21 cellular contexts compared by ENCODE assay signal in genomic region chr2:64793701-64794100, GRCh38.
A peak's percentile ranks its signal among the peaks of the same experiment; 100 is the strongest.
DNase-seq lines count a peak whose midpoint lies in the region; ATAC-seq and TF ChIP-seq lines count a peak whose summit lies in the region.
"Had no signal": no experiment of that assay in that cellular context is flagged by ENCODE, and none has a peak within 500 bp of the region (broad histone marks: within the 10 kb centered on the region; RNA-seq: fewer than 3 reads in every experiment).

No MANE protein-coding gene starts in this region.

- intact Hi-C loops in adrenal gland (cut with DNase I): no loop called here

- TF ChIP-seq CTCF in adrenal gland (IDR thresholded peaks at IDR 0.05): no peak

- ATAC-seq in HG03354 (IDR thresholded peaks at IDR 0.05; ENCODE audit: poor library complexity, severe bottlenecking, unreplicated experiment) (peak; percentile 58), SK-N-SH treated with all-trans-retinoic acid at 6 μM for 48 hours (peak; percentile 36; the same call in 2 of the 3 replicates), GM18517 (IDR thresholded peaks at IDR 0.05; ENCODE audit: unreplicated experiment) (no peak)
- ATAC-seq: body of pancreas, heart left ventricle, K562, upper lobe of right lung had no signal

- no peaks in the 10 kb centered on the region for H3K27me3 ChIP-seq in adrenal gland
- H3K27me3 ChIP-seq: body of pancreas, Peyer's patch, upper lobe of right lung had no signal

- DNase-seq in ELR (ENCODE audit: low read depth) (peak; percentile 68), kidney tubule cell (ENCODE audit: low spot score) (peak; percentile 75), GDM1 (lab: John Stamatoyannopoulos, UW) (no peak), SIG-M5 treated with dmso at 0.1 percent for 504 hours (lab: John Stamatoyannopoulos, UW; ENCODE audit: unreplicated experiment) (no peak), adrenal gland (no peak)
- DNase-seq: activated CD4-positive, alpha-beta memory T cell treated with anti-CD3 and anti-CD28 coated beads for 36 hours; activated T-cell treated with anti-CD3 and anti-CD28 coated beads, Interleukin-2, amount 50 U/mL, for 24 hours; body of pancreas; CD4-positive, CD25-positive, alpha-beta regulatory T cell; heart left ventricle; NCI-H1048; NCI-H2171; NCI-H774; Peyer's patch; stimulated activated naive CD4-positive, alpha-beta T cell treated with Interleukin-2 at 50 U/mL for 16 hours; SW 1271; upper lobe of right lung had no signal

- no peak overlapping the region for H3K4me3 ChIP-seq in adrenal gland
- H3K4me3 ChIP-seq: body of pancreas, heart left ventricle, K562, Peyer's patch, upper lobe of right lung had no signal

- 70 to 84% (median 81%) methylated on average over 1 of the region's 1 CpG for WGBS in adrenal gland, 4 donors

- no peak for TF ChIP-seq POLR2A in adrenal gland (IDR thresholded peaks at IDR 0.05)

- H3K9me3 ChIP-seq in adrenal gland (replicated peaks in 1 of 3): no peaks in the 10 kb centered on the region
- H3K9me3 ChIP-seq: body of pancreas, heart left ventricle, Peyer's patch, upper lobe of right lung had no signal

- H3K36me3 ChIP-seq in adrenal gland (replicated peaks in 1 of 2): no peaks in the 10 kb centered on the region
- H3K36me3 ChIP-seq: heart left ventricle, Peyer's patch, upper lobe of right lung had no signal

- H3K4me1 ChIP-seq in adrenal gland (replicated peaks in 1 of 2): peaks cover 7 to 11% of the 10 kb centered on the region in 2 donors
- H3K4me1 ChIP-seq: Peyer's patch had no signal

- H3K27ac ChIP-seq in adrenal gland: no peak overlapping the region
- H3K27ac ChIP-seq: body of pancreas, heart left ventricle, Peyer's patch, upper lobe of right lung had no signal

TF ChIP-seq in SK-N-SH treated with all-trans-retinoic acid at 6 μM for 48 hours, 23 proteins besides CTCF, POLR2A, EP300 and RAD21:
- 0 out of 2 replicates have a peak, but pooled peaks have one; percentile 17 for TF ChIP-seq ISL1 (CRISPR knock-in tag; IDR thresholded peaks at IDR 0.05)
- no peak for TF ChIP-seq CSRNP3 (CRISPR knock-in tag; IDR thresholded peaks at IDR 0.05)
TF ChIP-seq in SK-N-SH treated with all-trans-retinoic acid at 6 μM for 48 hours: peak in this region for 1.

Comparison
In these comparisons a context has a peak if more than half of its experiments do, and no peak if none do; other contexts are left out.
1. DNase-seq: peak in ELR (single experiment) and kidney tubule cell (single experiment); none in GDM1 (single experiment), SIG-M5 treated with dmso at 0.1 percent for 504 hours (single experiment) and adrenal gland (0 of 7).